In the genomic region with DNA sequence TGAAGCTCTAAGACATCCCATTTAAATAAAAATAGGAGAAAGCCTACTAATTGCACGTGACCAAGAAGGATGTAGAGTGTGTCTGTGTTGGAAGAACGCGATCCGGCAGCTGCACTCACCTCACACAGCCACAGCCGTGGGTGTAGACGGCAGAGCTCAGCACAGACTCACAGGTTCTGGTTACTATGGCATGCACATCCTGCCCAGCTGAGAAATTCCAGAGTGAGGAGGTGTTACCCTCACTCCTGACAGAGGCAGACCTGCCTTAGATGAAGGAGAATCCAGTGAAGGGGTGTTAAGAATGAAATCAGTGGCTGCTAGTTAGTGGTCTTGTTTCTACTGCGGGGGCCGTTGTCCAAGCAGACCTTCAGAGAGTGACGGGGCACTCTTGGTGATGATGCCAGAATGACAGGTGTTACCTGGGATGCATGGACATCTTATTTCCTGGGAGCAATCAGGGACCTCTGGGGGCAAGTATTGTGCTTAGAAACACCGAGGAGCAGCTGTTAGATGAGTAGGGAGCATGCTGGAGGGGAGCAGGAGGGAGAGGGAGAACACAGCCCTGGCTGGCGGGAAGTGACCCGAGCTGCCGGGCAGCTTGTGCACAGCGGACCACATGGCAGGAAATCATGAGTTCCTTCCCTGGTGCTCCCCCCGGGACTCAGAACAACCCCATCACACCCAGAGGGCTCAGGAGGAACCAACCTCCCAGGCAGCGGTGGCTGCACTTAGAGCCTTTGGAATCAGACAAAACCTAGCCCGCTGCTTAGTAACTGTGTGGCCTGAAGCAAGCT, we compare ENCODE assay signal across 12 cellular contexts. TPM values are rescaled to one million over a fixed set of nuclear protein-coding genes. Genes with fewer than 3 reads are reported as not detected.
DNase-seq lines count a peak whose midpoint lies in the region; ATAC-seq and TF ChIP-seq lines count a peak whose summit lies in the region.
"Had no signal": no experiment of that assay in that cellular context is flagged by ENCODE, and none has a peak within 500 bp of the region (broad histone marks: within the 10 kb centered on the region; RNA-seq: fewer than 3 reads in every experiment).

No MANE protein-coding gene starts in this region.

- H4K20me1 ChIP-seq in BLaER1 treated with 17β-estradiol and CSF1 and Interleukin-3, amounts not matched to agents 10 nM and 100 nM: peaks cover 0 to 6% (median 0%) of the 10 kb centered on the region in 11 experiments; a peak in 1 of 22 replicates
- no peaks in the 10 kb centered on the region for H4K20me1 ChIP-seq in Loucy (ENCODE audit: insufficient read depth, low read length, poor library complexity, severe bottlenecking)
- H4K20me1 ChIP-seq in MM.1S (ENCODE audit: insufficient read depth, low read length): no peaks in the 10 kb centered on the region

- no peaks in the 10 kb centered on the region for H3K9me2 ChIP-seq in Loucy (replicated peaks; ENCODE audit: low read depth, low read length)
- no peaks in the 10 kb centered on the region for H3K9me2 ChIP-seq in MM.1S (replicated peaks; ENCODE audit: insufficient read depth, low read length)

- peaks cover 0 to 11% (median 0%) of the 10 kb centered on the region in 11 experiments; a peak in 1 of 22 replicates for H3K36me3 ChIP-seq in BLaER1 treated with 17β-estradiol and CSF1 and Interleukin-3, amounts not matched to agents 10 nM and 100 nM
- H3K36me3 ChIP-seq in Loucy (ENCODE audit: insufficient read depth, low read length): no peaks in the 10 kb centered on the region
- H3K36me3 ChIP-seq in MM.1S (replicated peaks; ENCODE audit: insufficient read depth, low read length): no peaks in the 10 kb centered on the region
- H3K36me3 ChIP-seq: SJSA1 had no signal

- peak overlapping the region in 10 of 11 experiments; percentile 15 to 77 (median 40); a peak in 11 of 22 replicates for H3K9ac ChIP-seq in BLaER1 treated with 17β-estradiol and CSF1 and Interleukin-3, amounts not matched to agents 10 nM and 100 nM
- peak overlapping the region; percentile 81 for H3K9ac ChIP-seq in Loucy (ENCODE audit: low read depth, low read length, poor library complexity, severe bottlenecking)
- no peak overlapping the region for H3K9ac ChIP-seq in MM.1S (ENCODE audit: low read length)

- H2AFZ ChIP-seq in Loucy (ENCODE audit: low read length): no peak overlapping the region
- H2AFZ ChIP-seq in MM.1S (ENCODE audit: low read length): no peak overlapping the region

- DNase-seq in foreskin keratinocyte: peak; percentile 80 to 90
- no peak for DNase-seq in naive thymus-derived CD8-positive, alpha-beta T cell
- DNase-seq in SHP77 (lab: John Stamatoyannopoulos, UW): no peak
- DNase-seq in MM.1S: no peak
- DNase-seq: activated T-cell treated with anti-CD3 and anti-CD28 coated beads, Interleukin-2, amount 50 U/mL, for 24 hours; effector CD4-positive, alpha-beta T cell had no signal

- H3K27me3 Mint-ChIP-seq in naive thymus-derived CD8-positive, alpha-beta T cell: peaks cover 7 to 27% (median 9%) of the 10 kb centered on the region in 5 donors

- H3K79me2 ChIP-seq in Loucy (ENCODE audit: insufficient read depth, low read length) (peaks cover 4% of the 10 kb centered on the region; the same call in 1 of the 2 replicates), MM.1S (ENCODE audit: low read length) (no peaks in the 10 kb centered on the region)

- H3K27ac ChIP-seq in BLaER1 treated with 17β-estradiol and CSF1 and Interleukin-3, amounts not matched to agents 10 nM and 100 nM: peak overlapping the region in 7 of 11 experiments; percentile 38 to 90 (median 67); a peak in 7 of 22 replicates
- H3K27ac ChIP-seq in foreskin keratinocyte: peak overlapping the region; percentile 3
- no peak overlapping the region for H3K27ac ChIP-seq in MM.1S (ENCODE audit: low read length)
- H3K27ac ChIP-seq: SJSA1 had no signal

- peaks cover 0 to 4% (median 0%) of the 10 kb centered on the region in 11 experiments; a peak in 3 of 22 replicates for H3K27me3 ChIP-seq in BLaER1 treated with 17β-estradiol and CSF1 and Interleukin-3, amounts not matched to agents 10 nM and 100 nM
- H3K27me3 ChIP-seq in Loucy (ENCODE audit: insufficient read depth, low read length, poor library complexity, severe bottlenecking): no peaks in the 10 kb centered on the region
- H3K27me3 ChIP-seq in foreskin keratinocyte: no peaks in the 10 kb centered on the region
- no peaks in the 10 kb centered on the region; the same call in 1 of the 2 replicates for H3K27me3 ChIP-seq in MM.1S (replicated peaks; ENCODE audit: insufficient read depth, low read length)
- H3K27me3 ChIP-seq: SJSA1 had no signal

- H3K4me3 Mint-ChIP-seq in naive thymus-derived CD8-positive, alpha-beta T cell: peak overlapping the region in 9 of 10 donors; percentile 64 to 87 (median 77)
- H3K4me3 Mint-ChIP-seq: activated T-cell treated with anti-CD3 and anti-CD28 coated beads, Interleukin-2, amount 50 U/mL, for 24 hours had no signal

- H3K4me1 ChIP-seq in BLaER1 treated with 17β-estradiol and CSF1 and Interleukin-3, amounts not matched to agents 10 nM and 100 nM: peaks cover 47 to 61% (median 57%) of the 10 kb centered on the region in 10 experiments
- H3K4me1 ChIP-seq in Loucy (ENCODE audit: insufficient read depth, low read length, poor library complexity, severe bottlenecking): peaks cover 27% of the 10 kb centered on the region
- peaks cover 36% of the 10 kb centered on the region for H3K4me1 ChIP-seq in foreskin keratinocyte
- no peaks in the 10 kb centered on the region for H3K4me1 ChIP-seq in MM.1S (ENCODE audit: low read length)

- TF ChIP-seq CTCF in Loucy (conservative IDR thresholded peaks at IDR 0.05; ENCODE audit: low read length) (no peak), foreskin keratinocyte (conservative IDR thresholded peaks at IDR 0.05) (no peak), MM.1S (IDR thresholded peaks at IDR 0.05; ENCODE audit: low read length) (no peak)

- H3K9me3 Mint-ChIP-seq in naive thymus-derived CD8-positive, alpha-beta T cell: no peaks in the 10 kb centered on the region
- H3K9me3 Mint-ChIP-seq: activated T-cell treated with anti-CD3 and anti-CD28 coated beads, Interleukin-2, amount 50 U/mL, for 24 hours had no signal

- ATAC-seq in foreskin keratinocyte (peak; percentile 78), HG03571 (IDR thresholded peaks at IDR 0.05; ENCODE audit: unreplicated experiment) (no peak), GM21737 (IDR thresholded peaks at IDR 0.05; ENCODE audit: unreplicated experiment) (no peak)
- ATAC-seq in naive thymus-derived CD8-positive, alpha-beta T cell: no peak

- peak overlapping the region in 1 of 10 donors; percentile 84 for H3K27ac Mint-ChIP-seq in naive thymus-derived CD8-positive, alpha-beta T cell
- H3K27ac Mint-ChIP-seq: activated T-cell treated with anti-CD3 and anti-CD28 coated beads, Interleukin-2, amount 50 U/mL, for 24 hours had no signal

- H3K4me3 ChIP-seq in BLaER1 treated with 17β-estradiol and CSF1 and Interleukin-3, amounts not matched to agents 10 nM and 100 nM: peak overlapping the region in 6 of 10 experiments; percentile 8 to 69 (median 36); a peak in 4 of 20 replicates
- H3K4me3 ChIP-seq in Loucy (ENCODE audit: low read length, poor library complexity, severe bottlenecking) (no peak overlapping the region), MM.1S (ENCODE audit: low read length) (no peak overlapping the region)
- H3K4me3 ChIP-seq: SJSA1 had no signal

- H3K9me3 ChIP-seq in BLaER1 treated with 17β-estradiol and CSF1 and Interleukin-3, amounts not matched to agents 10 nM and 100 nM (replicated peaks in 1 of 11): no peaks in the 10 kb centered on the region
- no peaks in the 10 kb centered on the region for H3K9me3 ChIP-seq in Loucy (ENCODE audit: insufficient read depth, low read depth, low read length)
- no peaks in the 10 kb centered on the region for H3K9me3 ChIP-seq in MM.1S (replicated peaks; ENCODE audit: insufficient read depth, low read length)
- H3K9me3 ChIP-seq: SJSA1 had no signal

- peak overlapping the region; percentile 86 to 97 (median 92) for H3K4me2 ChIP-seq in BLaER1 treated with 17β-estradiol and CSF1 and Interleukin-3, amounts not matched to agents 10 nM and 100 nM
- H3K4me2 ChIP-seq in Loucy (ENCODE audit: low read depth, low read length, poor library complexity, severe bottlenecking) (peak overlapping the region; percentile 77), MM.1S (ENCODE audit: low read depth, low read length) (no peak overlapping the region)

- H3F3A ChIP-seq in Loucy (ENCODE audit: low read depth) (no peaks in the 10 kb centered on the region), MM.1S (ENCODE audit: insufficient read depth, low read length) (no peaks in the 10 kb centered on the region)

- POLR2A ChIA-PET in naive thymus-derived CD8-positive, alpha-beta T cell (lab: Charles Lee): interaction anchor here (0.8 to 1.1 kb wide), 2 partner anchors 11 to 12 kb away, joined by 4 read pairs; a partner anchor contains a TSS

- peaks cover 6 to 35% (median 12%) of the 10 kb centered on the region in 4 donors for H3K4me1 Mint-ChIP-seq in naive thymus-derived CD8-positive, alpha-beta T cell

- H3K36me3 Mint-ChIP-seq in naive thymus-derived CD8-positive, alpha-beta T cell: no peaks in the 10 kb centered on the region

RNA-seq across cellular contexts. Expression of a gene that starts 12.3 kb away (rescaled TPM):
- 0.95 and 3.8 TPM in 2 replicates for total RNA-seq in foreskin keratinocyte
- 0.65 and 2.5 TPM in 2 replicates for polyA plus RNA-seq in foreskin keratinocyte
- total RNA-seq in naive thymus-derived CD8-positive, alpha-beta T cell: not detected
- polyA plus RNA-seq in naive thymus-derived CD8-positive, alpha-beta T cell: not detected
- total RNA-seq: SJSA1 had no signal

RNA-seq across cellular contexts. Expression of a gene that starts 36.3 kb away (rescaled TPM):
- total RNA-seq in foreskin keratinocyte: 0.03 TPM in 1 of 2 replicates, not detected in the other
- not detected in 2 replicates for polyA plus RNA-seq in foreskin keratinocyte
- not detected for total RNA-seq in naive thymus-derived CD8-positive, alpha-beta T cell
- polyA plus RNA-seq in naive thymus-derived CD8-positive, alpha-beta T cell: not detected
- total RNA-seq: SJSA1 had no signal

RNA-seq across cellular contexts. Expression of a gene that starts 39.2 kb away (rescaled TPM):
- 6.5 and 7.9 TPM in 2 replicates for total RNA-seq in foreskin keratinocyte
- 9.7 and 10.4 TPM in 2 replicates for polyA plus RNA-seq in foreskin keratinocyte
- total RNA-seq in naive thymus-derived CD8-positive, alpha-beta T cell: not detected
- polyA plus RNA-seq in naive thymus-derived CD8-positive, alpha-beta T cell: not detected
- total RNA-seq: mononuclear cell, SJSA1 had no signal

Comparison
In these comparisons a context has a peak if more than half of its experiments do, and no peak if none do; other contexts are left out.
1. H3K4me3 ChIP-seq: peak in BLaER1 treated with 17β-estradiol and CSF1 and Interleukin-3, amounts not matched to agents 10 nM and 100 nM (6 of 10); none in Loucy (single experiment) and MM.1S (single experiment).
2. DNase-seq: peak in foreskin keratinocyte (2 of 2); none in naive thymus-derived CD8-positive, alpha-beta T cell (0 of 10), SHP77 (0 of 2) and MM.1S (single experiment).